ENCODE assay signal across 9 cellular contexts in genomic region chr10:124614003-124614659, GRCh38.
DNase-seq lines count a peak whose midpoint lies in the region; ATAC-seq and TF ChIP-seq lines count a peak whose summit lies in the region.
"Had no signal": no experiment of that assay in that cellular context is flagged by ENCODE, and none has a peak within 500 bp of the region (broad histone marks: within the 10 kb centered on the region; RNA-seq: fewer than 3 reads in every experiment).

No MANE protein-coding gene starts in this region.

- no peaks in the 10 kb centered on the region for H3K9me3 Mint-ChIP-seq in activated T-cell treated with anti-CD3 and anti-CD28 coated beads, Interleukin-2, amount 50 U/mL, for 72 hours

- 72 to 83% methylated on average over 10 to 11 of the region's 11 CpGs for WGBS in testis, 2 donors

- H3K36me3 ChIP-seq in testis (ENCODE audit: low read depth, missing control alignments), result no peaks in the 10 kb centered on the region

- TF ChIP-seq POLR2A in testis (IDR thresholded peaks at IDR 0.05), result no peak

- H3K27me3 Mint-ChIP-seq in activated T-cell treated with anti-CD3 and anti-CD28 coated beads, Interleukin-2, amount 50 U/mL, for 72 hours (ENCODE audit: low read depth), result no peaks in the 10 kb centered on the region

- peaks cover 19% of the 10 kb centered on the region for H3K4me1 ChIP-seq in testis

- H3K36me3 Mint-ChIP-seq in activated T-cell treated with anti-CD3 and anti-CD28 coated beads, Interleukin-2, amount 50 U/mL, for 72 hours (ENCODE audit: insufficient read depth in 2 of 2), result no peaks in the 10 kb centered on the region

- peaks cover 42% of the 10 kb centered on the region for H3K4me1 Mint-ChIP-seq in activated T-cell treated with anti-CD3 and anti-CD28 coated beads, Interleukin-2, amount 50 U/mL, for 72 hours (ENCODE audit: low read depth)

- no peaks in the 10 kb centered on the region for H3K9me3 ChIP-seq in testis

- no peaks in the 10 kb centered on the region for H3K27me3 ChIP-seq in testis

- no peak for TF ChIP-seq CTCF in testis (IDR thresholded peaks at IDR 0.05)

- H3K27ac Mint-ChIP-seq in activated T-cell treated with anti-CD3 and anti-CD28 coated beads, Interleukin-2, amount 50 U/mL, for 72 hours, result no peak overlapping the region

- no peak overlapping the region for H3K4me3 ChIP-seq in testis

- intact Hi-C loops in testis (cut with DNase I; ENCODE audit: low total_unique reads), result no loop called here

- H3K4me3 Mint-ChIP-seq in activated T-cell treated with anti-CD3 and anti-CD28 coated beads, Interleukin-2, amount 50 U/mL, for 72 hours, result peak overlapping the region in 1 of 2 donors; percentile 59

- ATAC-seq in GM19043 (IDR thresholded peaks at IDR 0.05; ENCODE audit: low read depth, unreplicated experiment) (peak; percentile 50), HG02981 (IDR thresholded peaks at IDR 0.05; ENCODE audit: unreplicated experiment) (peak; percentile 48)
- ATAC-seq in activated T-cell treated with anti-CD3 and anti-CD28 coated beads, Interleukin-2, amount 50 U/mL, for 72 hours (replicated peaks in 1 of 2), result peak; percentile 58 to 69

- DNase-seq in activated T-cell treated with anti-CD3 and anti-CD28 coated beads, Interleukin-2, amount 50 U/mL, for 72 hours, result peak; percentile 68 to 71
- peak; percentile 75 for DNase-seq in stimulated activated CD8-positive, alpha-beta memory T cell treated with anti-CD3 and anti-CD28 coated beads, Interleukin-4, amount 100 ng/mL, for 48 hours
- DNase-seq in HK-2 (ENCODE audit: unreplicated experiment), result no peak
- DNase-seq in NCI-H2107 (lab: John Stamatoyannopoulos, UW), result no peak
- no peak for DNase-seq in testis
- DNase-seq: dermis blood vessel endothelial cell, Right ventricle myocardium superior had no signal

- H3K27ac ChIP-seq in testis, result no peak overlapping the region

Comparison
In these comparisons a context has a peak if more than half of its experiments do, and no peak if none do; other contexts are left out.
1. DNase-seq: peak in activated T-cell treated with anti-CD3 and anti-CD28 coated beads, Interleukin-2, amount 50 U/mL, for 72 hours (2 of 2) and stimulated activated CD8-positive, alpha-beta memory T cell treated with anti-CD3 and anti-CD28 coated beads, Interleukin-4, amount 100 ng/mL, for 48 hours (single experiment); none in HK-2 (single experiment), NCI-H2107 (single experiment) and testis (single experiment).
2. Peak in every context shown above with its lines, with median percentiles within 50 percentile points of each other: ATAC-seq.